Comparison of ENCODE assay signal across 16 cellular contexts in the genomic region with DNA sequence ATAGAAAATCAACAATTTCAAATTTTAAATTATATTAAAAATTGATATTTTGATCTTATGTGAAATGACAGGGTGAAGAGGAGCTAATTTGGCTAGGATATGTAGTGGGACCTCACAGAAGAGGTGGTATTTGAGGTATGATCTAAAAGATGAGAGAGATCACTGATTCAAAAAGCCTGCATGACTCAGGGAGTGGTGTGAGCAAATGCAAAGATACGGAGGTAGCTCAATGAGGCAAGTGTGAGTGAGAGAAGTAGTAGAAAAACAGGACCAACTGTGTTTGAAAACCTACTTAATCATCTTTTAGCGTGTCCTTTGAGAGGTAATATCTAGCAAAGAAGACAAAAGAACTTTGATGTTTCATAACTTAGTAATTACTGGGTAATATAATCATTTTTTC.
DNase-seq lines count a peak whose midpoint lies in the region; ATAC-seq, FAIRE-seq and TF ChIP-seq lines count a peak whose summit lies in the region.
"Had no signal": no experiment of that assay in that cellular context is flagged by ENCODE, and none has a peak within 500 bp of the region (broad histone marks: within the 10 kb centered on the region; RNA-seq: fewer than 3 reads in every experiment).

No MANE protein-coding gene starts in this region.

- no peak overlapping the region for H3K4me3 Mint-ChIP-seq in GM23338
- H3K4me3 Mint-ChIP-seq: CD4-positive, CD25-positive, alpha-beta regulatory T cell; IgD-negative memory B cell had no signal

- DNase-seq in ELR (ENCODE audit: low read depth) (peak; percentile 53), GM23338 (ENCODE audit: low spot score) (no peak), GM12878 (ENCODE audit: low read depth, low spot score) (no peak), keratinocyte (ENCODE audit: low read depth, low spot score) (no peak), BE2C (no peak), NOMO-1 treated with dmso at 0.1 percent for 144 hours (lab: John Stamatoyannopoulos, UW; ENCODE audit: unreplicated experiment) (no peak)
- DNase-seq: 8988T; AML-193; CD4-positive, CD25-positive, alpha-beta regulatory T cell; DMS53; H7 had no signal

- TF ChIP-seq POLR2A in GM12878 (IDR thresholded peaks at IDR 0.05; ENCODE audit: low read depth, low read length): no peak

- no peak overlapping the region for H3K9ac ChIP-seq in GM12878 (ENCODE audit: control insufficient read depth, insufficient read depth, low read length)
- H3K9ac ChIP-seq in keratinocyte (ENCODE audit: control insufficient read depth, extremely low read depth, insufficient read depth, low read length): no peak overlapping the region
- H3K9ac ChIP-seq: BLaER1 treated with 17β-estradiol and CSF1 and Interleukin-3, amounts not matched to agents 10 nM and 100 nM; KMS-11 had no signal

- no peak overlapping the region for H3K4me3 ChIP-seq in GM23338
- H3K4me3 ChIP-seq in GM12878: no peak overlapping the region
- H3K4me3 ChIP-seq in keratinocyte (ENCODE audit: control insufficient read depth in 2 of 3, extremely low read depth in 1 of 3, insufficient read depth in 2 of 3, low read depth in 1 of 3, low read length in 3 of 3): no peak overlapping the region
- H3K4me3 ChIP-seq in BE2C (ENCODE audit: low read depth, low read length): no peak overlapping the region
- H3K4me3 ChIP-seq: BLaER1 treated with 17β-estradiol and CSF1 and Interleukin-3, amounts not matched to agents 10 nM and 100 nM had no signal

- no peak overlapping the region for H3K27ac Mint-ChIP-seq in GM23338
- H3K27ac Mint-ChIP-seq: CD4-positive, CD25-positive, alpha-beta regulatory T cell; IgD-negative memory B cell had no signal

- TF ChIP-seq RAD21 in GM12878 (IDR thresholded peaks at IDR 0.05; ENCODE audit: insufficient read depth, low read depth, low read length): no peak

- TF ChIP-seq CTCF in GM23338 (conservative IDR thresholded peaks at IDR 0.05; ENCODE audit: low read depth in 2 of 2) (no peak), GM12878 (IDR thresholded peaks at IDR 0.05 in 2 of 3, conservative IDR thresholded peaks at IDR 0.05 in 1 of 3; ENCODE audit: control insufficient read depth in 2 of 3, extremely low read depth in 1 of 3, insufficient read depth in 1 of 3, low read depth in 3 of 3, low read length in 3 of 3) (no peak), keratinocyte (optimal IDR thresholded peaks at IDR 0.05 in 1 of 3, IDR thresholded peaks at IDR 0.05 in 1 of 3, conservative IDR thresholded peaks at IDR 0.05 in 1 of 3; ENCODE audit: extremely low read depth in 1 of 3, insufficient read depth in 2 of 3, low read length in 3 of 3) (no peak), BE2C (IDR thresholded peaks at IDR 0.05; ENCODE audit: low read depth, low read length) (no peak)

- SMC1A ChIA-PET in GM12878 (lab: Charles Lee; ENCODE audit: uncharacterized antibody, unreplicated experiment): interaction anchor here (0.8 to 3.9 kb wide), 17 partner anchors 9 to 89 kb away, joined by 3 to 14 read pairs (median 5); no protein-coding TSS in a partner anchor

- H2AFZ ChIP-seq in GM23338: 0 out of 2 replicates have a peak overlapping the region, but pooled peaks have one; percentile 4
- H2AFZ ChIP-seq in GM12878 (ENCODE audit: control insufficient read depth, low read depth, low read length): no peak overlapping the region
- H2AFZ ChIP-seq in keratinocyte (ENCODE audit: control insufficient read depth, low read length): peak overlapping the region; percentile 53

- H3K27ac ChIP-seq in GM23338 (ENCODE audit: low read depth) (no peak overlapping the region), GM12878 (ENCODE audit: control insufficient read depth, insufficient read depth) (no peak overlapping the region), keratinocyte (ENCODE audit: control insufficient read depth, insufficient read depth, low read length) (no peak overlapping the region)
- H3K27ac ChIP-seq: BLaER1 treated with 17β-estradiol and CSF1 and Interleukin-3, amounts not matched to agents 10 nM and 100 nM; KMS-11 had no signal

- H3K9me3 ChIP-seq in GM12878 (replicated peaks; ENCODE audit: control insufficient read depth, insufficient read depth, low read length) (no peaks in the 10 kb centered on the region), keratinocyte (ENCODE audit: control insufficient read depth, low read depth, low read length) (no peaks in the 10 kb centered on the region), BE2C (no peaks in the 10 kb centered on the region)
- H3K9me3 ChIP-seq: BLaER1 treated with 17β-estradiol and CSF1 and Interleukin-3, amounts not matched to agents 10 nM and 100 nM had no signal

- WGBS in GM12878 (ENCODE audit: insufficient coverage, insufficient replicate concordance, low lambda C conversion rate, missing lambda C conversion rate): 5% methylated on average over 2 of the region's 2 CpGs

- BruUV-seq in GM12878 (replicated peaks; lab: Mats Ljungman, UMichigan): no TSS peak

- H3K4me1 ChIP-seq in GM23338 (ENCODE audit: insufficient read depth) (no peaks in the 10 kb centered on the region), GM12878 (ENCODE audit: control insufficient read depth, insufficient read depth, low read length) (no peaks in the 10 kb centered on the region), keratinocyte (ENCODE audit: control insufficient read depth, extremely low read depth, insufficient read depth, low read length) (peaks cover 41% of the 10 kb centered on the region), BE2C (no peaks in the 10 kb centered on the region)
- H3K4me1 ChIP-seq: BLaER1 treated with 17β-estradiol and CSF1 and Interleukin-3, amounts not matched to agents 10 nM and 100 nM had no signal

- no peaks in the 10 kb centered on the region; the same call in 2 of the 3 replicates for H3K4me1 Mint-ChIP-seq in GM23338
- H3K4me1 Mint-ChIP-seq: CD4-positive, CD25-positive, alpha-beta regulatory T cell; IgD-negative memory B cell had no signal

- dilution Hi-C loops in keratinocyte (cut with MboI; ENCODE audit: extremely low pct_ligation_motif_present, low sequenced_read_pairs): no loop called here

- H3K9me1 ChIP-seq in keratinocyte (ENCODE audit: control insufficient read depth, extremely low read depth, insufficient read depth, low read length): no peaks in the 10 kb centered on the region

- H3K4me2 ChIP-seq in GM23338: no peak overlapping the region
- H3K4me2 ChIP-seq in GM12878 (ENCODE audit: control insufficient read depth, insufficient read depth): no peak overlapping the region
- H3K4me2 ChIP-seq in keratinocyte (ENCODE audit: control insufficient read depth, extremely low read depth, insufficient read depth, low read depth, low read length): peak overlapping the region; percentile 37
- H3K4me2 ChIP-seq: BLaER1 treated with 17β-estradiol and CSF1 and Interleukin-3, amounts not matched to agents 10 nM and 100 nM; KMS-11 had no signal

- H3K27me3 ChIP-seq in GM23338 (ENCODE audit: insufficient read depth) (no peaks in the 10 kb centered on the region), GM12878 (replicated peaks in 1 of 2; ENCODE audit: control insufficient read depth in 2 of 2, insufficient read depth in 2 of 2, low read length in 1 of 2) (no peaks in the 10 kb centered on the region), keratinocyte (ENCODE audit: control insufficient read depth, extremely low read depth, insufficient read depth, low read length) (no peaks in the 10 kb centered on the region), BE2C (no peaks in the 10 kb centered on the region)
- H3K27me3 ChIP-seq: BLaER1 treated with 17β-estradiol and CSF1 and Interleukin-3, amounts not matched to agents 10 nM and 100 nM had no signal

- no peaks in the 10 kb centered on the region for H3K9me2 ChIP-seq in GM23338 (ENCODE audit: insufficient read depth)

- CTCF ChIA-PET in GM12878 (lab: Yijun Ruan, JAX): interaction anchor here (0.8 to 1.8 kb wide), 7 partner anchors 11 to 35 kb away, joined by 3 to 5 read pairs (median 3); no protein-coding TSS in a partner anchor

- POLR2A ChIA-PET in GM12878 (lab: Charles Lee): interaction anchor here (1.0 to 1.1 kb wide), 2 partner anchors 50 to 191 kb away, joined by 3 read pairs; no protein-coding TSS in a partner anchor

- H3K9me3 Mint-ChIP-seq in GM23338: no peaks in the 10 kb centered on the region

- no peaks in the 10 kb centered on the region for H3F3A ChIP-seq in GM23338 (replicated peaks; ENCODE audit: low read depth)

- in situ Hi-C loops in GM12878 (cut with MboI): no loop called here

- no peaks in the 10 kb centered on the region for H4K20me1 ChIP-seq in GM23338 (replicated peaks; ENCODE audit: insufficient read depth)
- H4K20me1 ChIP-seq in GM12878 (ENCODE audit: control insufficient read depth, insufficient read depth): no peaks in the 10 kb centered on the region
- no peaks in the 10 kb centered on the region for H4K20me1 ChIP-seq in keratinocyte (ENCODE audit: control insufficient read depth, extremely low read depth, insufficient read depth, low read length)
- H4K20me1 ChIP-seq: BLaER1 treated with 17β-estradiol and CSF1 and Interleukin-3, amounts not matched to agents 10 nM and 100 nM had no signal

- FAIRE-seq in GM12878 (lab: Jason Lieb, UNC) (no peak), keratinocyte (lab: Jason Lieb, UNC) (no peak)
- FAIRE-seq: GM12891 had no signal

- H3K27me3 Mint-ChIP-seq in GM23338 (ENCODE audit: insufficient read depth, low read depth, poor library complexity): no peaks in the 10 kb centered on the region
- H3K27me3 Mint-ChIP-seq: CD4-positive, CD25-positive, alpha-beta regulatory T cell; IgD-negative memory B cell had no signal

- no peak for TF ChIP-seq EP300 in GM12878 (IDR thresholded peaks at IDR 0.05; ENCODE audit: borderline replicate concordance in 1 of 2, control insufficient read depth in 1 of 2, low read depth in 2 of 2, low read length in 2 of 2)

- H3K79me2 ChIP-seq in GM23338 (replicated peaks; ENCODE audit: insufficient read depth): no peaks in the 10 kb centered on the region
- H3K79me2 ChIP-seq in GM12878 (ENCODE audit: control insufficient read depth, insufficient read depth, low read length): no peaks in the 10 kb centered on the region
- H3K79me2 ChIP-seq in keratinocyte (ENCODE audit: control insufficient read depth, insufficient read depth, low read length): no peaks in the 10 kb centered on the region

- intact Hi-C loops in GM12878 (cut with micrococcal nuclease; ENCODE audit: unreplicated experiment): no loop called here

- RAD21 ChIA-PET in GM12878 (lab: Charles Lee; ENCODE audit: unreplicated experiment): interaction anchor here (0.7 to 2.5 kb wide), 17 partner anchors 9 to 191 kb away, joined by 3 to 13 read pairs (median 3); no protein-coding TSS in a partner anchor

- H3K36me3 ChIP-seq in GM23338 (ENCODE audit: insufficient read depth): no peaks in the 10 kb centered on the region
- H3K36me3 ChIP-seq in GM12878 (ENCODE audit: control insufficient read depth in 2 of 2, insufficient read depth in 2 of 2, low read length in 1 of 2): no peaks in the 10 kb centered on the region
- H3K36me3 ChIP-seq in keratinocyte (ENCODE audit: control insufficient read depth in 2 of 2, extremely low read depth in 1 of 2, insufficient read depth in 2 of 2, low read length in 2 of 2): no peaks in the 10 kb centered on the region
- no peaks in the 10 kb centered on the region for H3K36me3 ChIP-seq in BE2C
- H3K36me3 ChIP-seq: BLaER1 treated with 17β-estradiol and CSF1 and Interleukin-3, amounts not matched to agents 10 nM and 100 nM had no signal

- H3K36me3 Mint-ChIP-seq in GM23338 (ENCODE audit: low read depth): no peaks in the 10 kb centered on the region
- H3K36me3 Mint-ChIP-seq: CD4-positive, CD25-positive, alpha-beta regulatory T cell; IgD-negative memory B cell had no signal

- no peak for ATAC-seq in GM23338
- peak; percentile 60 for ATAC-seq in GM12878
- no peak for ATAC-seq in GM19455 (IDR thresholded peaks at IDR 0.05; ENCODE audit: unreplicated experiment)
